ENCODE assay signal across 2 cellular contexts in genomic region chr11:2795491-2795991, GRCh38.
TF ChIP-seq lines count a peak whose summit lies in the region.

No MANE protein-coding gene starts in this region.

TF ChIP-seq in HepG2, 621 proteins besides CTCF, POLR2A, EP300 and RAD21:
- no peak for TF ChIP-seq U2AF2 (IDR thresholded peaks at IDR 0.05; ENCODE audit: low read depth, low read length)
TF ChIP-seq in HepG2: peak in this region for 0.

TF ChIP-seq in H1, 55 proteins besides CTCF, POLR2A, EP300 and RAD21:
- no peak for TF ChIP-seq CREB1 (IDR thresholded peaks at IDR 0.05)
TF ChIP-seq in H1: peak in this region for 0.
